ENCODE assay signal across 9 cellular contexts in genomic region chr7:44798649-44799275, GRCh38. TPM values are rescaled to one million over a fixed set of nuclear protein-coding genes. Genes with fewer than 3 reads are reported as not detected.
DNase-seq lines count a peak whose midpoint lies in the region; ATAC-seq and TF ChIP-seq lines count a peak whose summit lies in the region.
"Had no signal": no experiment of that assay in that cellular context is flagged by ENCODE, and none has a peak within 500 bp of the region (broad histone marks: within the 10 kb centered on the region; RNA-seq: fewer than 3 reads in every experiment).

No MANE protein-coding gene starts in this region.

- in situ Hi-C loops in gastrocnemius medialis (cut with MboI; ENCODE audit: low sequenced_read_pairs in 4 of 4) = no loop called here

- TF ChIP-seq POLR2A in GM19099 (IDR thresholded peaks at IDR 0.05; ENCODE audit: extremely low read depth, insufficient read length, low read depth) (peak; percentile 11), gastrocnemius medialis (IDR thresholded peaks at IDR 0.05) (no peak)

- H3K4me3 ChIP-seq in gastrocnemius medialis = peak overlapping the region in 3 of 4 donors; percentile 72 to 77 (median 73)

- peak overlapping the region; percentile 29 to 97 (median 68) for H3K27ac ChIP-seq in gastrocnemius medialis

- peaks cover 16 to 23% of the 10 kb centered on the region in 2 donors for H3K4me1 ChIP-seq in gastrocnemius medialis

- H3K27me3 ChIP-seq in gastrocnemius medialis = no peaks in the 10 kb centered on the region

- peak; percentile 43 for DNase-seq in fibroblast of gingiva (ENCODE audit: low read depth)
- no peak for DNase-seq in gastrocnemius medialis
- DNase-seq in putamen (ENCODE audit: low spot score) = no peak
- no peak for DNase-seq in NOMO-1 treated with dmso at 0.1 percent for 144 hours (lab: John Stamatoyannopoulos, UW; ENCODE audit: unreplicated experiment)
- no peak for DNase-seq in AG08396 (ENCODE audit: low spot score)
- DNase-seq: H7 had no signal

- H3K36me3 ChIP-seq in gastrocnemius medialis = peaks cover 0 to 50% of the 10 kb centered on the region in 2 donors

- intact Hi-C loops in gastrocnemius medialis (cut with DNase I; ENCODE audit: low total_unique reads) = no loop called here

- ATAC-seq in SK-N-SH treated with all-trans-retinoic acid at 6 μM for 48 hours = no peak
- no peak for ATAC-seq in gastrocnemius medialis
- no peak for ATAC-seq in HG03025 (IDR thresholded peaks at IDR 0.05; ENCODE audit: low FRiP score, unreplicated experiment)

- H3K9me3 ChIP-seq in gastrocnemius medialis = no peaks in the 10 kb centered on the region

- no peak for TF ChIP-seq CTCF in gastrocnemius medialis (IDR thresholded peaks at IDR 0.05 in 4 of 5, conservative IDR thresholded peaks at IDR 0.05 in 1 of 5)

TF ChIP-seq in SK-N-SH treated with all-trans-retinoic acid at 6 μM for 48 hours, 23 proteins besides CTCF, POLR2A, EP300 and RAD21:
- no peak for TF ChIP-seq CSDC2 (CRISPR knock-in tag; IDR thresholded peaks at IDR 0.05)
- 0 out of 2 replicates have a peak, but pooled peaks have one; percentile 8 for TF ChIP-seq GLIS3 (CRISPR knock-in tag; IDR thresholded peaks at IDR 0.05)

RNA-seq across cellular contexts. Expression of gene PPIA, which starts 2.3 kb away (rescaled TPM):
- 1,000 to 10,000 TPM in 1 of 4 donors, 100 to 1,000 TPM in 3; 487 to 1,236 (median 715) TPM for total RNA-seq in gastrocnemius medialis

RNA-seq across cellular contexts. Expression of gene H2AZ2, which starts 49.1 kb away (rescaled TPM):
- total RNA-seq in gastrocnemius medialis = 100 to 1,000 TPM in 3 of 4 donors, 10 to 100 TPM in 1; 83.0 to 147 (median 132) TPM

RNA-seq across cellular contexts. Expression of gene ZMIZ2, which starts 50.1 kb away (rescaled TPM):
- total RNA-seq in gastrocnemius medialis = 10 to 100 TPM; 10.7 to 19.8 (median 14.0) TPM
